8 cellular contexts compared by ENCODE assay signal in the genomic region with DNA sequence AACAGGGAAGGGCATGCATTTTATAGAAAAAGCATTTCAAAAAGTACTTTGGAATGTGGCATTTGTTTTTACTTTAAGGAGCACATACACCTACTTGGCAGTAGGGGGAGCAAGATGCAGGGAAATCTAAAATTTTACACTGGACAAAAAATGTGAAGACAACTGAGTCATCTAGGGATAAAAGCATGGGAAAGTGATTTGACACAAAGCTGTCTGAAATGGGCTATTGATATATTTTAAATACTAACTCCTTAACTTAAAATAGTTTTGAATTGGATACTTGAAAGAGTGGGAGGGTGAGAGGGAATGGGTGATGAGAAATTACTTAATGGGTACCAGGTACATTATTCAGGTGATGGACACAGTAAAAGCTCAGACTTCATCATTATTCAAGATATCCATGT. TPM values are rescaled to one million over a fixed set of nuclear protein-coding genes. Genes with fewer than 3 reads are reported as not detected.
DNase-seq lines count a peak whose midpoint lies in the region; ATAC-seq, FAIRE-seq and TF ChIP-seq lines count a peak whose summit lies in the region.

No MANE protein-coding gene starts in this region.

- FAIRE-seq in islet of Langerhans (lab: Jason Lieb, UNC), result peak; percentile 96

- H3K27me3 Mint-ChIP-seq in stimulated activated naive CD8-positive, alpha-beta T cell treated with anti-CD3 and anti-CD28 coated beads, Interleukin-15, amount 100 ng/mL, for 72 hours, result peaks cover 13% of the 10 kb centered on the region
- H3K27me3 Mint-ChIP-seq in T-helper 17 cell, result peaks cover 11% of the 10 kb centered on the region

- H3K4me3 ChIP-seq in WI38 (ENCODE audit: low read depth, low read length), result no peak overlapping the region
- H3K4me3 ChIP-seq in effector memory CD4-positive, alpha-beta T cell (ENCODE audit: insufficient read depth, low read depth, low read length, poor library complexity, severe bottlenecking), result no peak overlapping the region

- ATAC-seq in HG03354 (IDR thresholded peaks at IDR 0.05; ENCODE audit: poor library complexity, severe bottlenecking, unreplicated experiment) (peak; percentile 71), T-helper 17 cell (no peak)
- no peak for ATAC-seq in stimulated activated naive CD8-positive, alpha-beta T cell treated with anti-CD3 and anti-CD28 coated beads, Interleukin-15, amount 100 ng/mL, for 72 hours

- H3K27ac ChIP-seq in effector memory CD4-positive, alpha-beta T cell (ENCODE audit: insufficient read depth, low read length, poor library complexity, severe bottlenecking), result no peak overlapping the region

- no peaks in the 10 kb centered on the region for H3K36me3 ChIP-seq in effector memory CD4-positive, alpha-beta T cell (ENCODE audit: control insufficient read depth, insufficient read depth, low read length)

- no peaks in the 10 kb centered on the region for H3K9me3 ChIP-seq in effector memory CD4-positive, alpha-beta T cell (ENCODE audit: control insufficient read depth, low read length)
- no peaks in the 10 kb centered on the region for H3K9me3 ChIP-seq in T-helper 17 cell (ENCODE audit: control insufficient read depth, low read length, poor library complexity, severe bottlenecking)

- H3K27me3 ChIP-seq in effector memory CD4-positive, alpha-beta T cell (replicated peaks; ENCODE audit: control insufficient read depth, insufficient read depth, low read length, poor library complexity, severe bottlenecking), result no peaks in the 10 kb centered on the region

- no peak overlapping the region for H3K4me3 Mint-ChIP-seq in stimulated activated naive CD8-positive, alpha-beta T cell treated with anti-CD3 and anti-CD28 coated beads, Interleukin-15, amount 100 ng/mL, for 72 hours
- H3K4me3 Mint-ChIP-seq in T-helper 17 cell, result no peak overlapping the region

- no peak overlapping the region for H3K27ac Mint-ChIP-seq in stimulated activated naive CD8-positive, alpha-beta T cell treated with anti-CD3 and anti-CD28 coated beads, Interleukin-15, amount 100 ng/mL, for 72 hours
- H3K27ac Mint-ChIP-seq in T-helper 17 cell, result no peak overlapping the region

- no peaks in the 10 kb centered on the region for H3K36me3 Mint-ChIP-seq in T-helper 17 cell (ENCODE audit: low read depth)

- no peaks in the 10 kb centered on the region for H3K9me3 Mint-ChIP-seq in stimulated activated naive CD8-positive, alpha-beta T cell treated with anti-CD3 and anti-CD28 coated beads, Interleukin-15, amount 100 ng/mL, for 72 hours

- H3K4me1 ChIP-seq in effector memory CD4-positive, alpha-beta T cell (ENCODE audit: control insufficient read depth, insufficient read depth, low read length, poor library complexity, severe bottlenecking), result no peaks in the 10 kb centered on the region

- DNase-seq in DMS 273 (lab: John Stamatoyannopoulos, UW; ENCODE audit: unreplicated experiment), result peak; percentile 41
- DNase-seq in effector memory CD4-positive, alpha-beta T cell, result no peak
- no peak for DNase-seq in stimulated activated naive CD8-positive, alpha-beta T cell treated with anti-CD3 and anti-CD28 coated beads, Interleukin-15, amount 100 ng/mL, for 72 hours
- DNase-seq in T-helper 17 cell, result no peak
- no peak for DNase-seq in activated CD4-positive, alpha-beta T cell treated with anti-CD3 and anti-CD28 coated beads for 48 hours

- no peaks in the 10 kb centered on the region for H3K4me1 Mint-ChIP-seq in stimulated activated naive CD8-positive, alpha-beta T cell treated with anti-CD3 and anti-CD28 coated beads, Interleukin-15, amount 100 ng/mL, for 72 hours
- H3K4me1 Mint-ChIP-seq in T-helper 17 cell, result no peaks in the 10 kb centered on the region

- TF ChIP-seq CTCF in WI38 (IDR thresholded peaks at IDR 0.05; ENCODE audit: low read depth, low read length), result peak; percentile 50; the same call in 1 of the 2 replicates

RNA-seq across cellular contexts. Expression of a gene that starts 15.8 kb away (rescaled TPM):
- total RNA-seq in T-helper 17 cell, result not detected
